ENCODE assay signal across 15 cellular contexts in genomic region chr13:82878536-82878935, GRCh38.
A peak's percentile ranks its signal among the peaks of the same experiment; 100 is the strongest.
DNase-seq lines count a peak whose midpoint lies in the region; ATAC-seq lines count a peak whose summit lies in the region.
"Had no signal": no experiment of that assay in that cellular context is flagged by ENCODE, and none has a peak within 500 bp of the region (broad histone marks: within the 10 kb centered on the region; RNA-seq: fewer than 3 reads in every experiment).

No MANE protein-coding gene starts in this region.

- H3K4me3 Mint-ChIP-seq in effector memory CD8-positive, alpha-beta T cell, result no peak overlapping the region
- H3K4me3 Mint-ChIP-seq: activated T-helper 1 cell treated with anti-CD3 and anti-CD28 coated beads, Interleukin-12 subunit alpha, Interleukin-12 subunit beta, Interleukin-2, Interleukin-4 antibody, amounts not matched to agents 30 ng/mL and 10 ng/mL and 1 ng/mL, durations not matched to agents 14 hours and 24 hours and 36 hours; endodermal cell had no signal

- no peaks in the 10 kb centered on the region for H3K4me1 Mint-ChIP-seq in effector memory CD8-positive, alpha-beta T cell (ENCODE audit: low read depth in 2 of 2)

- H3K9me3 Mint-ChIP-seq in effector memory CD8-positive, alpha-beta T cell, result peaks cover 6 to 8% of the 10 kb centered on the region in 2 donors
- H3K9me3 Mint-ChIP-seq: endodermal cell had no signal

- ATAC-seq in effector memory CD8-positive, alpha-beta T cell (replicated peaks), result no peak

- H3K27me3 ChIP-seq in adipocyte (replicated peaks; ENCODE audit: control insufficient read depth, insufficient read depth, low read length), result no peaks in the 10 kb centered on the region
- H3K27me3 ChIP-seq: hepatocyte had no signal

- no peaks in the 10 kb centered on the region for H3K4me1 ChIP-seq in adipocyte (ENCODE audit: control insufficient read depth, insufficient read depth, low read length)

- no peak overlapping the region for H3K4me3 ChIP-seq in adipocyte (ENCODE audit: low read length)
- H3K4me3 ChIP-seq: hepatocyte, lung had no signal

- no peak overlapping the region for H3K27ac Mint-ChIP-seq in effector memory CD8-positive, alpha-beta T cell
- H3K27ac Mint-ChIP-seq: activated T-helper 1 cell treated with anti-CD3 and anti-CD28 coated beads, Interleukin-12 subunit alpha, Interleukin-12 subunit beta, Interleukin-2, Interleukin-4 antibody, amounts not matched to agents 30 ng/mL and 10 ng/mL and 1 ng/mL, durations not matched to agents 14 hours and 24 hours and 36 hours; endodermal cell had no signal

- no peaks in the 10 kb centered on the region for H3K9me3 ChIP-seq in adipocyte (ENCODE audit: control insufficient read depth, low read length)

- no peaks in the 10 kb centered on the region for H3K36me3 Mint-ChIP-seq in effector memory CD8-positive, alpha-beta T cell (ENCODE audit: insufficient read depth)

- DNase-seq in HPDE6-E6E7 (ENCODE audit: extremely low spot score), result peak; percentile 0
- peak; percentile 28 for DNase-seq in NCI-H2107 (lab: John Stamatoyannopoulos, UW)
- peak; percentile 20 for DNase-seq in adipocyte (ENCODE audit: low read depth)
- peak; percentile 75 for DNase-seq in renal cortical epithelial cell (ENCODE audit: low read depth)
- no peak for DNase-seq in activated CD4-positive, alpha-beta T cell treated with anti-CD3 and anti-CD28 coated beads, Interleukin-2, amount 50 U/mL, for 1 hour
- no peak for DNase-seq in SKM-1 treated with dmso at 0.1 percent for 144 hours (lab: John Stamatoyannopoulos, UW; ENCODE audit: unreplicated experiment)
- DNase-seq in effector memory CD8-positive, alpha-beta T cell, result no peak
- DNase-seq: activated CD4-positive, alpha-beta T cell treated with anti-CD3 and anti-CD28 coated beads for 48 hours; endodermal cell; Kasumi-1; occipital lobe; stimulated activated CD4-positive, alpha-beta T cell treated with anti-CD3 and anti-CD28 coated beads, Interleukin-12 subunit alpha, Interleukin-12 subunit beta, amount 100 ng/mL, for 4 hours had no signal

- H3K36me3 ChIP-seq in adipocyte (ENCODE audit: control insufficient read depth, insufficient read depth, low read length, severe bottlenecking), result no peaks in the 10 kb centered on the region

- no peak overlapping the region for H3K9ac ChIP-seq in adipocyte (ENCODE audit: low read length)

- H3K27me3 Mint-ChIP-seq in effector memory CD8-positive, alpha-beta T cell, result no peaks in the 10 kb centered on the region

Comparison
In these comparisons a context has a peak if more than half of its experiments do, and no peak if none do; other contexts are left out.
1. DNase-seq: peak in HPDE6-E6E7 (single experiment), NCI-H2107 (single experiment), adipocyte (single experiment) and renal cortical epithelial cell (single experiment); none in activated CD4-positive, alpha-beta T cell treated with anti-CD3 and anti-CD28 coated beads, Interleukin-2, amount 50 U/mL, for 1 hour (single experiment), SKM-1 treated with dmso at 0.1 percent for 144 hours (single experiment) and effector memory CD8-positive, alpha-beta T cell (0 of 3).